ENCODE assay signal across 8 cellular contexts in genomic region chr9:15104826-15105420, GRCh38.
DNase-seq lines count a peak whose midpoint lies in the region; ATAC-seq lines count a peak whose summit lies in the region.

No MANE protein-coding gene starts in this region.

- DNase-seq in G401 (ENCODE audit: low spot score) (peak; percentile 69), NT2/D1 (ENCODE audit: low read depth, low spot score) (peak; percentile 46), left ventricle myocardium superior (no peak)
- peak; percentile 65 for DNase-seq in activated effector memory CD4-positive, alpha-beta T cell treated with anti-CD3 and anti-CD28 coated beads, Interleukin-2, amount 50 U/mL, for 16 hours
- peak; percentile 0 to 18 for DNase-seq in stimulated activated CD4-positive, alpha-beta T cell treated with anti-CD3 and anti-CD28 coated beads, Interleukin-12 subunit alpha, Interleukin-12 subunit beta, amount 100 ng/mL, for 24 hours (ENCODE audit: low read depth in 2 of 2)

- H3K9ac ChIP-seq in NT2/D1 (ENCODE audit: insufficient read length, low read depth), result no peak overlapping the region

- H3K4me1 ChIP-seq in NT2/D1 (ENCODE audit: insufficient read depth, insufficient read length), result no peaks in the 10 kb centered on the region

- no peak overlapping the region for H3K4me3 ChIP-seq in NT2/D1 (ENCODE audit: insufficient read length, low read depth)

- in situ Hi-C loops in G401 (cut with HindIII; ENCODE audit: low sequenced_read_pairs), result no loop called here

- ATAC-seq in GM19463 (IDR thresholded peaks at IDR 0.05; ENCODE audit: unreplicated experiment) (peak; percentile 83), HG03432 (IDR thresholded peaks at IDR 0.05; ENCODE audit: unreplicated experiment) (peak; percentile 93), left ventricle myocardium superior (peak; percentile 48), HG03039 (IDR thresholded peaks at IDR 0.05; ENCODE audit: unreplicated experiment) (no peak)

- no peaks in the 10 kb centered on the region for H3K36me3 ChIP-seq in NT2/D1 (ENCODE audit: insufficient read depth, insufficient read length, low read length)

- no peaks in the 10 kb centered on the region for H3K9me3 ChIP-seq in NT2/D1 (ENCODE audit: insufficient read depth, low read length)

- no peaks in the 10 kb centered on the region for H3K27me3 ChIP-seq in NT2/D1 (ENCODE audit: insufficient read depth, insufficient read length)

- intact Hi-C loops in left ventricle myocardium superior (cut with micrococcal nuclease), result no loop called here
